7 cellular contexts compared by ENCODE assay signal in genomic region chr17:77087650-77088454, GRCh38. TPM values are rescaled to one million over a fixed set of nuclear protein-coding genes. Genes with fewer than 3 reads are reported as not detected.
DNase-seq lines count a peak whose midpoint lies in the region; ATAC-seq, FAIRE-seq and TF ChIP-seq lines count a peak whose summit lies in the region.

No MANE protein-coding gene starts in this region.

- FAIRE-seq in kidney (lab: Jason Lieb, UNC), result no peak

- H3K9ac ChIP-seq in kidney (ENCODE audit: low read length in 2 of 2) (peak overlapping the region; percentile 55 to 71), stomach smooth muscle (ENCODE audit: low read length in 2 of 2) (peak overlapping the region; percentile 75 to 91)

- H3K4me1 ChIP-seq in kidney (ENCODE audit: control insufficient read depth in 1 of 2, insufficient read depth in 1 of 2, low read depth in 1 of 2, low read length in 2 of 2) (peaks cover 12 to 21% of the 10 kb centered on the region in 2 donors), stomach smooth muscle (ENCODE audit: control insufficient read depth, insufficient read depth, low read length) (peaks cover 23% of the 10 kb centered on the region)

- peaks cover 3 to 4% of the 10 kb centered on the region in 2 donors for H3K9me3 Mint-ChIP-seq in activated naive CD4-positive, alpha-beta T cell treated with anti-CD3 and anti-CD28 coated beads, Interleukin-2, amount 50 U/mL, for 72 hours

- no peaks in the 10 kb centered on the region for H3K9me3 ChIP-seq in kidney (ENCODE audit: control insufficient read depth in 1 of 2, low read length in 2 of 2)
- H3K9me3 ChIP-seq in stomach smooth muscle (ENCODE audit: control insufficient read depth in 2 of 2, low read length in 2 of 2), result no peaks in the 10 kb centered on the region

- H3K27ac Mint-ChIP-seq in activated naive CD4-positive, alpha-beta T cell treated with anti-CD3 and anti-CD28 coated beads, Interleukin-2, amount 50 U/mL, for 72 hours, result peak overlapping the region; percentile 98 to 100

- peak; percentile 12 for ATAC-seq in HG02970 (IDR thresholded peaks at IDR 0.05; ENCODE audit: low FRiP score, unreplicated experiment)
- ATAC-seq in activated naive CD4-positive, alpha-beta T cell treated with anti-CD3 and anti-CD28 coated beads, Interleukin-2, amount 50 U/mL, for 72 hours, result no peak
- ATAC-seq in GM21526 (IDR thresholded peaks at IDR 0.05; ENCODE audit: low FRiP score, unreplicated experiment), result no peak

- H3K27ac ChIP-seq in kidney (ENCODE audit: low read depth in 2 of 2, low read length in 2 of 2) (peak overlapping the region in 1 of 2 donors; percentile 87), stomach smooth muscle (ENCODE audit: low read length) (peak overlapping the region; percentile 87)

- H3K36me3 Mint-ChIP-seq in activated naive CD4-positive, alpha-beta T cell treated with anti-CD3 and anti-CD28 coated beads, Interleukin-2, amount 50 U/mL, for 72 hours, result peaks cover 32 to 41% of the 10 kb centered on the region in 2 donors

- DNase-seq in activated naive CD4-positive, alpha-beta T cell treated with anti-CD3 and anti-CD28 coated beads, Interleukin-2, amount 50 U/mL, for 72 hours (ENCODE audit: low spot score in 2 of 2), result no peak
- DNase-seq in kidney (no peak), NCI-H2227 (lab: John Stamatoyannopoulos, UW; ENCODE audit: unreplicated experiment) (no peak), Ammon's horn (ENCODE audit: low spot score) (no peak)

- no peak for TF ChIP-seq CTCF in kidney (IDR thresholded peaks at IDR 0.05; ENCODE audit: borderline replicate concordance, extremely low read depth, insufficient read depth)

- H3K4me3 ChIP-seq in kidney (ENCODE audit: low read length in 2 of 2) (peak overlapping the region; percentile 80 to 98), stomach smooth muscle (ENCODE audit: low read length in 2 of 2) (peak overlapping the region; percentile 69 to 88)

- peaks cover 0 to 3% of the 10 kb centered on the region in 2 donors for H3K27me3 ChIP-seq in stomach smooth muscle (ENCODE audit: control insufficient read depth in 1 of 2, insufficient read depth in 2 of 2, low read length in 2 of 2)

- H3K36me3 ChIP-seq in kidney (ENCODE audit: control insufficient read depth in 1 of 2, insufficient read depth in 2 of 2, low read length in 2 of 2) (peaks cover 6 to 9% of the 10 kb centered on the region in 2 donors), stomach smooth muscle (ENCODE audit: control insufficient read depth in 2 of 2, insufficient read depth in 2 of 2, low read length in 2 of 2) (peaks cover 6 to 8% of the 10 kb centered on the region in 2 donors)

- intact Hi-C loops in kidney (cut with DNase I), result loop anchor here (5.0 kb wide), 1 partner anchor 159 kb away; no protein-coding TSS in a partner anchor

RNA-seq across cellular contexts. Expression of gene SEC14L1, which starts 52.9 kb away (rescaled TPM):
- 100 to 1,000 TPM in 1 of 2 donors, 10 to 100 TPM in 1; 53.4 to 103 TPM for total RNA-seq in activated naive CD4-positive, alpha-beta T cell treated with anti-CD3 and anti-CD28 coated beads, Interleukin-2, amount 50 U/mL, for 72 hours
- 157 TPM for total RNA-seq in kidney
- 49.2 TPM for polyA plus RNA-seq in kidney (ENCODE audit: insufficient read depth, low read depth, low replicate concordance)
